In the genomic region with DNA sequence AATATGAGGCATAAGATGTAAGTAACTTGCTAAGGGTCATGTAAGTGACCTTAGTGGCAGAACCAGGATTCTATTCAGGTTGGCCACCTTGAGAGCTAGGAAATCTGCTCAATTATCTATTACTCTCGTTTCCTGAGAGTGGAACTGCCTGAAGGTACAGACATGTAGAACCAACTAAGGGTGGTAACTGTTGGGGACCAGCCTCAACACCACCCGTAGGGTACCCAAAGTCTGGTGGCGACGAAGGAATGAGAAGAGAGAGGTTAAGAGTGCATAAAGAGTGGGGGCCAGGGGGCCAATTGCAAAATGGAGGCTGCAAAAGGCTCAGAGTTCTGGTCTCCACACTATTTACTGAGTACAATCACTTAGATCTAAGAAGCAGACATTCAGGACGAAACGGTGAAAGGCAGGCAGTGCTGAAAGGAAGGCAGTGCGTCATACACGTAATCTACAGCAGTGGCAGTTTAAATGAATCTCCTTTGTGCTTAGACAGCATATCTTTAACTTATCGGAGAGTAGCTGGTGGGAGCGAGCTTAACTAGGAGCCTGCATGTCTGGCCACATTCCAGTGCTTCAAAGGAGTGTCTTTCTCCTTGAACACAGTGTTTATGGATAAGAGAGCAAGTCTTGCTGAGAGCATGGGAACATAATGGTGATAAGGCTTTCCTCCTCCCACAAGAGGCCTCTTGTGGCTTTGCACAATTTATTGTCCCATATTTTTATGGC, we compare ENCODE assay signal across 13 cellular contexts. TPM values are rescaled to one million over a fixed set of nuclear protein-coding genes. Genes with fewer than 3 reads are reported as not detected.
A peak's percentile ranks its signal among the peaks of the same experiment; 100 is the strongest.
DNase-seq lines count a peak whose midpoint lies in the region; ATAC-seq, FAIRE-seq and TF ChIP-seq lines count a peak whose summit lies in the region.
"Had no signal": no experiment of that assay in that cellular context is flagged by ENCODE, and none has a peak within 500 bp of the region (broad histone marks: within the 10 kb centered on the region; RNA-seq: fewer than 3 reads in every experiment).

No MANE protein-coding gene starts in this region.

- H3K27me3 Mint-ChIP-seq in activated T-cell treated with anti-CD3 and anti-CD28 coated beads, Interleukin-2, amount 50 U/mL, for 4 hours (ENCODE audit: low read depth) = no peaks in the 10 kb centered on the region
- H3K27me3 Mint-ChIP-seq: activated naive CD8-positive, alpha-beta T cell treated with anti-CD3 and anti-CD28 coated beads, Interleukin-2, amount 50 U/mL, for 24 hours had no signal

- TF ChIP-seq POLR2A in gastrocnemius medialis (IDR thresholded peaks at IDR 0.05) (no peak), suprapubic skin (IDR thresholded peaks at IDR 0.05) (no peak), tibial nerve (IDR thresholded peaks at IDR 0.05) (no peak)

- peak; percentile 36 for FAIRE-seq in keratinocyte (lab: Jason Lieb, UNC)

- ATAC-seq in gastrocnemius medialis = no peak
- no peak for ATAC-seq in activated T-cell treated with anti-CD3 and anti-CD28 coated beads, Interleukin-2, amount 50 U/mL, for 4 hours
- ATAC-seq: activated naive CD8-positive, alpha-beta T cell treated with anti-CD3 and anti-CD28 coated beads, Interleukin-2, amount 50 U/mL, for 24 hours; stimulated activated effector memory CD8-positive, alpha-beta T cell treated with anti-CD3 and anti-CD28 coated beads, Interleukin-12 subunit alpha, Interleukin-12 subunit beta, amount 100 ng/mL, for 72 hours had no signal

- no peak for TF ChIP-seq CTCF in cardiac fibroblast (IDR thresholded peaks at IDR 0.05; ENCODE audit: low read depth, low read length)
- no peak for TF ChIP-seq CTCF in keratinocyte (optimal IDR thresholded peaks at IDR 0.05 in 1 of 3, IDR thresholded peaks at IDR 0.05 in 1 of 3, conservative IDR thresholded peaks at IDR 0.05 in 1 of 3; ENCODE audit: extremely low read depth in 1 of 3, insufficient read depth in 2 of 3, low read length in 3 of 3)
- TF ChIP-seq CTCF in gastrocnemius medialis (IDR thresholded peaks at IDR 0.05 in 4 of 5, conservative IDR thresholded peaks at IDR 0.05 in 1 of 5) = no peak
- no peak for TF ChIP-seq CTCF in suprapubic skin (IDR thresholded peaks at IDR 0.05)
- TF ChIP-seq CTCF in tibial nerve (IDR thresholded peaks at IDR 0.05) = no peak

- peaks cover 41% of the 10 kb centered on the region for H3K79me2 ChIP-seq in keratinocyte (ENCODE audit: control insufficient read depth, insufficient read depth, low read length)

- H3K27me3 ChIP-seq in keratinocyte (ENCODE audit: control insufficient read depth, extremely low read depth, insufficient read depth, low read length) = no peaks in the 10 kb centered on the region
- no peaks in the 10 kb centered on the region for H3K27me3 ChIP-seq in gastrocnemius medialis
- H3K27me3 ChIP-seq in suprapubic skin = no peaks in the 10 kb centered on the region
- no peaks in the 10 kb centered on the region for H3K27me3 ChIP-seq in tibial nerve

- H3K4me1 Mint-ChIP-seq in activated T-cell treated with anti-CD3 and anti-CD28 coated beads, Interleukin-2, amount 50 U/mL, for 4 hours (ENCODE audit: low read depth) = peaks cover 4% of the 10 kb centered on the region
- H3K4me1 Mint-ChIP-seq: activated naive CD8-positive, alpha-beta T cell treated with anti-CD3 and anti-CD28 coated beads, Interleukin-2, amount 50 U/mL, for 24 hours had no signal

- no peaks in the 10 kb centered on the region for H4K20me1 ChIP-seq in keratinocyte (ENCODE audit: control insufficient read depth, extremely low read depth, insufficient read depth, low read length)

- WGBS in suprapubic skin = 65% methylated on average over 10 of the region's 10 CpGs
- 35 to 39% methylated on average over 10 of the region's 10 CpGs for WGBS in tibial nerve, 2 donors

- H3K27ac ChIP-seq in keratinocyte (ENCODE audit: control insufficient read depth, insufficient read depth, low read length) (no peak overlapping the region), gastrocnemius medialis (peak overlapping the region in 3 of 4 donors; percentile 10 to 38 (median 11)), suprapubic skin (no peak overlapping the region), tibial nerve (peak overlapping the region in 1 of 4 donors; percentile 29)

- in situ Hi-C loops in gastrocnemius medialis (cut with MboI; ENCODE audit: low sequenced_read_pairs in 4 of 4) = no loop called here

- H3K4me2 ChIP-seq in keratinocyte (ENCODE audit: control insufficient read depth, extremely low read depth, insufficient read depth, low read depth, low read length) = no peak overlapping the region

- peaks cover 28% of the 10 kb centered on the region for H3K36me3 Mint-ChIP-seq in activated T-cell treated with anti-CD3 and anti-CD28 coated beads, Interleukin-2, amount 50 U/mL, for 4 hours (ENCODE audit: insufficient read depth)

- H3K4me3 ChIP-seq in cardiac fibroblast (replicated peaks in 1 of 2; ENCODE audit: low read depth in 2 of 2, low read length in 2 of 2) = no peak overlapping the region
- H3K4me3 ChIP-seq in keratinocyte (ENCODE audit: control insufficient read depth in 2 of 3, extremely low read depth in 1 of 3, insufficient read depth in 2 of 3, low read depth in 1 of 3, low read length in 3 of 3) = no peak overlapping the region
- no peak overlapping the region for H3K4me3 ChIP-seq in gastrocnemius medialis
- H3K4me3 ChIP-seq in suprapubic skin = no peak overlapping the region
- H3K4me3 ChIP-seq in tibial nerve = no peak overlapping the region

- dilution Hi-C loops in keratinocyte (cut with MboI; ENCODE audit: extremely low pct_ligation_motif_present, low sequenced_read_pairs) = no loop called here

- H3K9me1 ChIP-seq in keratinocyte (ENCODE audit: control insufficient read depth, extremely low read depth, insufficient read depth, low read length) = no peaks in the 10 kb centered on the region

- H3K9me3 ChIP-seq in keratinocyte (ENCODE audit: control insufficient read depth, low read depth, low read length) (no peaks in the 10 kb centered on the region), gastrocnemius medialis (no peaks in the 10 kb centered on the region), suprapubic skin (no peaks in the 10 kb centered on the region), tibial nerve (no peaks in the 10 kb centered on the region)

- intact Hi-C loops in gastrocnemius medialis (cut with DNase I; ENCODE audit: low total_unique reads) = loop anchor here (5.0 kb wide), 1 partner anchor 141 kb away; no protein-coding TSS in a partner anchor

- no peak overlapping the region for H3K9ac ChIP-seq in keratinocyte (ENCODE audit: control insufficient read depth, extremely low read depth, insufficient read depth, low read length)

- H3K36me3 ChIP-seq in keratinocyte (ENCODE audit: control insufficient read depth in 2 of 2, extremely low read depth in 1 of 2, insufficient read depth in 2 of 2, low read length in 2 of 2) (peaks cover 24 to 38% of the 10 kb centered on the region in 2 experiments), gastrocnemius medialis (peaks cover 2 to 89% of the 10 kb centered on the region in 2 donors), suprapubic skin (peaks cover 92% of the 10 kb centered on the region), tibial nerve (peaks cover 0 to 88% (median 36%) of the 10 kb centered on the region in 3 donors)

- no peaks in the 10 kb centered on the region for H3K9me3 Mint-ChIP-seq in activated T-cell treated with anti-CD3 and anti-CD28 coated beads, Interleukin-2, amount 50 U/mL, for 4 hours
- H3K9me3 Mint-ChIP-seq: activated naive CD8-positive, alpha-beta T cell treated with anti-CD3 and anti-CD28 coated beads, Interleukin-2, amount 50 U/mL, for 24 hours; stimulated activated effector memory CD8-positive, alpha-beta T cell treated with anti-CD3 and anti-CD28 coated beads, Interleukin-12 subunit alpha, Interleukin-12 subunit beta, amount 100 ng/mL, for 72 hours had no signal

- H3K4me1 ChIP-seq in keratinocyte (ENCODE audit: control insufficient read depth, extremely low read depth, insufficient read depth, low read length) = no peaks in the 10 kb centered on the region
- peaks cover 3 to 26% of the 10 kb centered on the region in 2 donors for H3K4me1 ChIP-seq in gastrocnemius medialis
- H3K4me1 ChIP-seq in suprapubic skin = peaks cover 15% of the 10 kb centered on the region
- peaks cover 0 to 43% (median 2%) of the 10 kb centered on the region in 4 donors for H3K4me1 ChIP-seq in tibial nerve

- H3K4me3 Mint-ChIP-seq in activated T-cell treated with anti-CD3 and anti-CD28 coated beads, Interleukin-2, amount 50 U/mL, for 4 hours = no peak overlapping the region
- H3K4me3 Mint-ChIP-seq: activated naive CD8-positive, alpha-beta T cell treated with anti-CD3 and anti-CD28 coated beads, Interleukin-2, amount 50 U/mL, for 24 hours; stimulated activated effector memory CD8-positive, alpha-beta T cell treated with anti-CD3 and anti-CD28 coated beads, Interleukin-12 subunit alpha, Interleukin-12 subunit beta, amount 100 ng/mL, for 72 hours had no signal

- TF ChIP-seq EP300 in suprapubic skin (IDR thresholded peaks at IDR 0.05) (no peak), tibial nerve (IDR thresholded peaks at IDR 0.05) (no peak)

- peak; percentile 79 for DNase-seq in NCI-H2227 (lab: John Stamatoyannopoulos, UW; ENCODE audit: unreplicated experiment)
- peak; percentile 35 to 84 for DNase-seq in cardiac fibroblast (ENCODE audit: low read depth in 2 of 2)
- no peak for DNase-seq in keratinocyte (ENCODE audit: low read depth, low spot score)
- no peak for DNase-seq in gastrocnemius medialis
- DNase-seq in glomerular visceral epithelial cell (ENCODE audit: extremely low spot score) = no peak
- DNase-seq in activated T-cell treated with anti-CD3 and anti-CD28 coated beads, Interleukin-2, amount 50 U/mL, for 4 hours = no peak
- DNase-seq in suprapubic skin (ENCODE audit: low spot score in 2 of 2) = no peak
- no peak for DNase-seq in tibial nerve (ENCODE audit: low spot score in 2 of 2)
- DNase-seq: activated CD8-positive, alpha-beta memory T cell treated with anti-CD3 and anti-CD28 coated beads for 24 hours; activated naive CD8-positive, alpha-beta T cell treated with anti-CD3 and anti-CD28 coated beads, Interleukin-2, amount 50 U/mL, for 24 hours; DMS 273 treated with DMSO at 0.1 percent for 48 hours; NCI-H446 had no signal

- H2AFZ ChIP-seq in keratinocyte (ENCODE audit: control insufficient read depth, low read length) = no peak overlapping the region

RNA-seq across cellular contexts. Expression of a gene that starts 25.0 kb away (rescaled TPM):
- polyA plus RNA-seq in keratinocyte = 26.8 to 63.2 TPM (median 51.0 TPM) in 3 replicates
- 135 TPM for polyA plus RNA-seq in keratinocyte (2011; ENCODE audit: low read depth)
- polyA plus RNA-seq in keratinocyte (2011; cell fraction: cytosol; rRNA removed) = 39.2 and 42.5 TPM in 2 replicates
- polyA plus RNA-seq in keratinocyte (2011; cell fraction: nucleus; rRNA removed) = 89.0 and 94.1 TPM in 2 replicates
- 60.2 and 62.4 TPM in 2 replicates for polyA plus RNA-seq in keratinocyte (2012; ENCODE audit: low replicate concordance)
- polyA minus RNA-seq in keratinocyte = 14.8 to 41.8 TPM (median 15.6 TPM) in 3 replicates
- polyA minus RNA-seq in keratinocyte (2011; cell fraction: cytosol; rRNA and poly(A)+ RNA removed) = 18.8 TPM
- 20.7 and 34.7 TPM in 2 replicates for polyA minus RNA-seq in keratinocyte (2011; cell fraction: nucleus; rRNA and poly(A)+ RNA removed)
- total RNA-seq in gastrocnemius medialis (10 to 100 TPM; 42.4 to 72.5 (median 65.4) TPM), suprapubic skin (10 to 100 TPM; 45.7 to 86.1 (median 60.5) TPM), tibial nerve (10 to 100 TPM; 63.4 to 75.9 (median 69.1) TPM)
- 100 to 1,000 TPM; 104 to 109 (median 106) TPM for total RNA-seq in activated T-cell treated with anti-CD3 and anti-CD28 coated beads, Interleukin-2, amount 50 U/mL, for 4 hours

RNA-seq across cellular contexts. Expression of a gene that starts 33.0 kb away (rescaled TPM):
- 0.18 to 0.82 TPM (median 0.59 TPM) in 3 replicates for polyA plus RNA-seq in keratinocyte
- polyA plus RNA-seq in keratinocyte (2011; ENCODE audit: low read depth) = not detected
- polyA plus RNA-seq in keratinocyte (2011; cell fraction: cytosol; rRNA removed) = 0.18 and 0.19 TPM in 2 replicates
- polyA plus RNA-seq in keratinocyte (2011; cell fraction: nucleus; rRNA removed) = 0.22 and 0.33 TPM in 2 replicates
- 0.39 and 1.00 TPM in 2 replicates for polyA plus RNA-seq in keratinocyte (2012; ENCODE audit: low replicate concordance)
- polyA minus RNA-seq in keratinocyte = 0.10 to 0.45 TPM (median 0.23 TPM) in 3 replicates
- polyA minus RNA-seq in keratinocyte (2011; cell fraction: cytosol; rRNA and poly(A)+ RNA removed) = not detected
- 0.21 TPM in 1 of 2 replicates, not detected in the other for polyA minus RNA-seq in keratinocyte (2011; cell fraction: nucleus; rRNA and poly(A)+ RNA removed)
- total RNA-seq in gastrocnemius medialis (1 to 10 TPM in 3 of 4 donors, under 1 TPM in 1; 0.92 to 3.3 (median 1.6) TPM), suprapubic skin (1 to 10 TPM; 2.5 to 5.7 (median 3.8) TPM), tibial nerve (10 to 100 TPM; 16.1 to 27.7 (median 22.6) TPM)
- 1 to 10 TPM in 2 of 3 donors, under 1 TPM in 1; 0.61 to 1.7 (median 1.0) TPM for total RNA-seq in activated T-cell treated with anti-CD3 and anti-CD28 coated beads, Interleukin-2, amount 50 U/mL, for 4 hours

Comparison
In these comparisons a context has a peak if more than half of its experiments do, and no peak if none do; other contexts are left out.
1. DNase-seq: peak in NCI-H2227 (single experiment) and cardiac fibroblast (2 of 2); none in keratinocyte (single experiment), gastrocnemius medialis (0 of 2), glomerular visceral epithelial cell (single experiment), activated T-cell treated with anti-CD3 and anti-CD28 coated beads, Interleukin-2, amount 50 U/mL, for 4 hours (single experiment), suprapubic skin (0 of 2) and tibial nerve (0 of 2).
2. H3K27ac ChIP-seq: peak in gastrocnemius medialis (3 of 4); none in keratinocyte (single experiment) and suprapubic skin (single experiment).